8 cellular contexts compared by ENCODE assay signal in the genomic region with DNA sequence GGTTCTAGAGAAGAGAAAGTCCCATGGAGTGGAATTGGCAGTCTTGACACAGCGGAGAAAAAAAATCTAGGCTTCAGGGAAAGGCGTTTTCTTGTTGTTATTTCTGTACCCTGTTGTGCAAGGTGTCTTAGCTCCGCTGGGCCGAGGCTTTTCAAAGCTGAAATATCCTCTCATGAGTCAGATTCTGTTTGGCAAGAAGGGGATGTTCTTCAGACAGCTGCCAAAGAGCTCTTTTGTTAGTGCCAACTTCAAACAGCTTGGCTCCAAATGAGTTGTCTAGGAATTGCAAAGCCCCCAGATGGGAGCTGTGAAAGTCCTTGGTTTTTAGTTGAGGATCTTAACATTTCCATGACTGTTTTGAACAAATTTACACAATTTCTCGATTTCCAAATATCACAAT. TPM values are rescaled to one million over a fixed set of nuclear protein-coding genes. Genes with fewer than 3 reads are reported as not detected.
DNase-seq lines count a peak whose midpoint lies in the region; ATAC-seq and TF ChIP-seq lines count a peak whose summit lies in the region.

No MANE protein-coding gene starts in this region.

- H3K4me3 Mint-ChIP-seq in activated CD8-positive, alpha-beta T cell treated with anti-CD3 and anti-CD28 coated beads for 36 hours = peak overlapping the region; percentile 94
- H3K4me3 Mint-ChIP-seq in activated CD8-positive, alpha-beta T cell treated with anti-CD3 and anti-CD28 coated beads, Interleukin-2, amount 10 ng/mL, durations not matched to agents 7 days and 5 days = no peak overlapping the region
- peak overlapping the region; percentile 92 for H3K4me3 Mint-ChIP-seq in osteocyte (ENCODE audit: unreplicated experiment)

- POLR2A ChIA-PET in activated CD8-positive, alpha-beta T cell treated with anti-CD3 and anti-CD28 coated beads for 36 hours (lab: Charles Lee) = no interaction called here
- POLR2A ChIA-PET in activated CD8-positive, alpha-beta T cell treated with anti-CD3 and anti-CD28 coated beads, Interleukin-2, amount 10 ng/mL, durations not matched to agents 7 days and 5 days (lab: Charles Lee) = interaction anchor here (1.0 kb wide), 1 partner anchor 12 kb away, joined by 3 read pairs; no protein-coding TSS in a partner anchor

- intact Hi-C loops in activated CD8-positive, alpha-beta T cell treated with anti-CD3 and anti-CD28 coated beads for 36 hours (cut with micrococcal nuclease) = no loop called here

- H3K9me3 Mint-ChIP-seq in activated CD8-positive, alpha-beta T cell treated with anti-CD3 and anti-CD28 coated beads for 36 hours = no peaks in the 10 kb centered on the region
- H3K9me3 Mint-ChIP-seq in activated CD8-positive, alpha-beta T cell treated with anti-CD3 and anti-CD28 coated beads, Interleukin-2, amount 10 ng/mL, durations not matched to agents 7 days and 5 days (ENCODE audit: insufficient read depth) = no peaks in the 10 kb centered on the region
- no peaks in the 10 kb centered on the region for H3K9me3 Mint-ChIP-seq in osteocyte (ENCODE audit: unreplicated experiment)

- CTCF ChIA-PET in activated CD8-positive, alpha-beta T cell treated with anti-CD3 and anti-CD28 coated beads for 36 hours (lab: Charles Lee) = interaction anchor here (1.0 to 1.8 kb wide), 3 partner anchors 66 to 480 kb away, joined by 3 to 4 read pairs (median 3); no protein-coding TSS in a partner anchor
- CTCF ChIA-PET in activated CD8-positive, alpha-beta T cell treated with anti-CD3 and anti-CD28 coated beads, Interleukin-2, amount 10 ng/mL, durations not matched to agents 7 days and 5 days (lab: Charles Lee) = interaction anchor here (1.1 to 1.4 kb wide), 3 partner anchors 220 to 480 kb away, joined by 3 to 6 read pairs (median 3); no protein-coding TSS in a partner anchor

- ATAC-seq in activated CD8-positive, alpha-beta T cell treated with anti-CD3 and anti-CD28 coated beads for 36 hours = no peak
- no peak for ATAC-seq in activated CD8-positive, alpha-beta T cell treated with anti-CD3 and anti-CD28 coated beads, Interleukin-2, amount 10 ng/mL, durations not matched to agents 7 days and 5 days
- no peak for ATAC-seq in HG02870 (IDR thresholded peaks at IDR 0.05; ENCODE audit: unreplicated experiment)
- no peak for ATAC-seq in GM21528 (IDR thresholded peaks at IDR 0.05; ENCODE audit: low FRiP score, unreplicated experiment)

- TF ChIP-seq CTCF in activated CD8-positive, alpha-beta T cell treated with anti-CD3 and anti-CD28 coated beads for 36 hours (IDR thresholded peaks at IDR 0.05) = no peak
- TF ChIP-seq CTCF in foreskin fibroblast (IDR thresholded peaks at IDR 0.05; ENCODE audit: low read depth, low read length) (no peak), osteocyte (IDR thresholded peaks at IDR 0.05) (no peak)

- no peak overlapping the region for H3K27ac Mint-ChIP-seq in activated CD8-positive, alpha-beta T cell treated with anti-CD3 and anti-CD28 coated beads for 36 hours
- H3K27ac Mint-ChIP-seq in activated CD8-positive, alpha-beta T cell treated with anti-CD3 and anti-CD28 coated beads, Interleukin-2, amount 10 ng/mL, durations not matched to agents 7 days and 5 days = no peak overlapping the region
- peak overlapping the region; percentile 40 for H3K27ac Mint-ChIP-seq in osteocyte (ENCODE audit: unreplicated experiment)

- H3K36me3 Mint-ChIP-seq in activated CD8-positive, alpha-beta T cell treated with anti-CD3 and anti-CD28 coated beads for 36 hours (ENCODE audit: low read depth) = peaks cover 40% of the 10 kb centered on the region
- H3K36me3 Mint-ChIP-seq in activated CD8-positive, alpha-beta T cell treated with anti-CD3 and anti-CD28 coated beads, Interleukin-2, amount 10 ng/mL, durations not matched to agents 7 days and 5 days (ENCODE audit: low read depth) = peaks cover 33% of the 10 kb centered on the region
- peaks cover 23% of the 10 kb centered on the region for H3K36me3 Mint-ChIP-seq in osteocyte (ENCODE audit: unreplicated experiment)

- DNase-seq in activated CD8-positive, alpha-beta T cell treated with anti-CD3 and anti-CD28 coated beads for 36 hours = no peak
- no peak for DNase-seq in activated CD8-positive, alpha-beta T cell treated with anti-CD3 and anti-CD28 coated beads, Interleukin-2, amount 10 ng/mL, durations not matched to agents 7 days and 5 days
- DNase-seq in SKM-1 (lab: John Stamatoyannopoulos, UW; ENCODE audit: unreplicated experiment) = peak; percentile 29
- peak; percentile 92 to 95 for DNase-seq in foreskin fibroblast
- DNase-seq in osteocyte (ENCODE audit: extremely low spot score, unreplicated experiment) = no peak
- no peak for DNase-seq in NCI-H510A treated with DMSO at 0.1 percent for 48 hours (lab: John Stamatoyannopoulos, UW)

- peaks cover 35% of the 10 kb centered on the region for H3K4me1 Mint-ChIP-seq in activated CD8-positive, alpha-beta T cell treated with anti-CD3 and anti-CD28 coated beads for 36 hours (ENCODE audit: low read depth)
- peaks cover 24% of the 10 kb centered on the region for H3K4me1 Mint-ChIP-seq in activated CD8-positive, alpha-beta T cell treated with anti-CD3 and anti-CD28 coated beads, Interleukin-2, amount 10 ng/mL, durations not matched to agents 7 days and 5 days (ENCODE audit: low read depth)
- peaks cover 28% of the 10 kb centered on the region for H3K4me1 Mint-ChIP-seq in osteocyte (ENCODE audit: unreplicated experiment)

- peak overlapping the region; percentile 79 to 90 for H3K4me3 ChIP-seq in foreskin fibroblast (ENCODE audit: low read depth in 1 of 2, low read length in 2 of 2)

- H3K27me3 Mint-ChIP-seq in activated CD8-positive, alpha-beta T cell treated with anti-CD3 and anti-CD28 coated beads for 36 hours = no peaks in the 10 kb centered on the region
- H3K27me3 Mint-ChIP-seq in activated CD8-positive, alpha-beta T cell treated with anti-CD3 and anti-CD28 coated beads, Interleukin-2, amount 10 ng/mL, durations not matched to agents 7 days and 5 days (ENCODE audit: low read depth) = no peaks in the 10 kb centered on the region
- H3K27me3 Mint-ChIP-seq in osteocyte (ENCODE audit: unreplicated experiment) = no peaks in the 10 kb centered on the region

RNA-seq across cellular contexts. Expression of gene CRLS1, which starts 2.3 kb away (rescaled TPM):
- 10 to 100 TPM; 52.1 to 54.8 TPM for total RNA-seq in activated CD8-positive, alpha-beta T cell treated with anti-CD3 and anti-CD28 coated beads for 36 hours
- total RNA-seq in activated CD8-positive, alpha-beta T cell treated with anti-CD3 and anti-CD28 coated beads, Interleukin-2, amount 10 ng/mL, durations not matched to agents 7 days and 5 days = 10 to 100 TPM; 33.0 to 35.6 TPM
- 32.5 and 40.7 TPM in 2 replicates for total RNA-seq in osteocyte

RNA-seq across cellular contexts. Expression of gene LRRN4, which starts 45.6 kb away (rescaled TPM):
- not detected for total RNA-seq in activated CD8-positive, alpha-beta T cell treated with anti-CD3 and anti-CD28 coated beads for 36 hours
- not detected for total RNA-seq in activated CD8-positive, alpha-beta T cell treated with anti-CD3 and anti-CD28 coated beads, Interleukin-2, amount 10 ng/mL, durations not matched to agents 7 days and 5 days
- total RNA-seq in osteocyte = not detected in 2 replicates

RNA-seq across cellular contexts. Expression of gene MCM8, which starts 57.8 kb away (rescaled TPM):
- 10 to 100 TPM; 46.6 to 47.8 TPM for total RNA-seq in activated CD8-positive, alpha-beta T cell treated with anti-CD3 and anti-CD28 coated beads for 36 hours
- 10 to 100 TPM; 38.8 to 38.9 TPM for total RNA-seq in activated CD8-positive, alpha-beta T cell treated with anti-CD3 and anti-CD28 coated beads, Interleukin-2, amount 10 ng/mL, durations not matched to agents 7 days and 5 days
- 6.3 and 7.1 TPM in 2 replicates for total RNA-seq in osteocyte

RNA-seq across cellular contexts. Expression of gene TRMT6, which starts 57.9 kb away (rescaled TPM):
- 10 to 100 TPM; 15.9 to 16.7 TPM for total RNA-seq in activated CD8-positive, alpha-beta T cell treated with anti-CD3 and anti-CD28 coated beads for 36 hours
- 10 to 100 TPM; 15.9 to 16.1 TPM for total RNA-seq in activated CD8-positive, alpha-beta T cell treated with anti-CD3 and anti-CD28 coated beads, Interleukin-2, amount 10 ng/mL, durations not matched to agents 7 days and 5 days
- 11.1 and 11.4 TPM in 2 replicates for total RNA-seq in osteocyte

Comparison
In these comparisons a context has a peak if more than half of its experiments do, and no peak if none do; other contexts are left out.
1. DNase-seq: peak in SKM-1 (single experiment) and foreskin fibroblast (2 of 2); none in activated CD8-positive, alpha-beta T cell treated with anti-CD3 and anti-CD28 coated beads for 36 hours (single experiment), activated CD8-positive, alpha-beta T cell treated with anti-CD3 and anti-CD28 coated beads, Interleukin-2, amount 10 ng/mL, durations not matched to agents 7 days and 5 days (single experiment), osteocyte (single experiment) and NCI-H510A treated with DMSO at 0.1 percent for 48 hours (single experiment).